In the genomic region with DNA sequence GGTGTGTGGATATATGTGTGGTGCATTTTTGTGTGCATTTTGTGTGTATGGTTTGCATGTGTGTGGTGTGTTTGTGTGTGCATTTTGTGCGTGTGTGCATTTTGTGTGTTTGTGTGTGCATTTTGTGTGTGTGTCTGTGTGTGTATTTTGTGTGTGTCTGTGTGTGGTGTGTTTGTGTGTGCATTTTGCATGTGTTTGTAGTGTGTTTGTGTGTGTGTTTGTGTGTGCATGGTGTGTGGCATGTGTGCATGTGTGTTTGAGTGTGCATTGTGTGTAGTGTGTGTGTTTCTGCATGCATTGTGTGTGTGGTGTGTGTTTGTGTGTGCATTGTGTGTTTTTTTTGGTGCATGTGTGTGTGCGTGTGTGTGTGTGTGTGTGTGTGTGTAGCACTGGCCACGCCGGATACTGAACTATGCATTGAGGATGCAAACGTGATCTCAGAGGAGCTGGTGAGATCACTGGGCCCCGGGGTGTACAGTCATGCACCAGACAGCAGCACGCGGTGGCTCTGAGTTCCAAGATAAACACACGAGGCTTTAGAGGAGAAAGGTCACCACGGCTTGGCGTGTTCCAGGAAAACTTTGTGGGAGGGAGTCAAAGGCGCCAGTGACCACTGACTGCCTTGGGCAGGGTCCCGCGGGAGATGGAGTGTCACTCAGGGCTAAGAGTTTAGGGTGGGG, we compare ENCODE assay signal across 1 cellular context.
TF ChIP-seq lines count a peak whose summit lies in the region.

No MANE protein-coding gene starts in this region.

TF ChIP-seq in HepG2, 621 proteins besides CTCF, POLR2A, EP300 and RAD21 (continued from another document and continues in another):
- TF ChIP-seq, protein P1, sequence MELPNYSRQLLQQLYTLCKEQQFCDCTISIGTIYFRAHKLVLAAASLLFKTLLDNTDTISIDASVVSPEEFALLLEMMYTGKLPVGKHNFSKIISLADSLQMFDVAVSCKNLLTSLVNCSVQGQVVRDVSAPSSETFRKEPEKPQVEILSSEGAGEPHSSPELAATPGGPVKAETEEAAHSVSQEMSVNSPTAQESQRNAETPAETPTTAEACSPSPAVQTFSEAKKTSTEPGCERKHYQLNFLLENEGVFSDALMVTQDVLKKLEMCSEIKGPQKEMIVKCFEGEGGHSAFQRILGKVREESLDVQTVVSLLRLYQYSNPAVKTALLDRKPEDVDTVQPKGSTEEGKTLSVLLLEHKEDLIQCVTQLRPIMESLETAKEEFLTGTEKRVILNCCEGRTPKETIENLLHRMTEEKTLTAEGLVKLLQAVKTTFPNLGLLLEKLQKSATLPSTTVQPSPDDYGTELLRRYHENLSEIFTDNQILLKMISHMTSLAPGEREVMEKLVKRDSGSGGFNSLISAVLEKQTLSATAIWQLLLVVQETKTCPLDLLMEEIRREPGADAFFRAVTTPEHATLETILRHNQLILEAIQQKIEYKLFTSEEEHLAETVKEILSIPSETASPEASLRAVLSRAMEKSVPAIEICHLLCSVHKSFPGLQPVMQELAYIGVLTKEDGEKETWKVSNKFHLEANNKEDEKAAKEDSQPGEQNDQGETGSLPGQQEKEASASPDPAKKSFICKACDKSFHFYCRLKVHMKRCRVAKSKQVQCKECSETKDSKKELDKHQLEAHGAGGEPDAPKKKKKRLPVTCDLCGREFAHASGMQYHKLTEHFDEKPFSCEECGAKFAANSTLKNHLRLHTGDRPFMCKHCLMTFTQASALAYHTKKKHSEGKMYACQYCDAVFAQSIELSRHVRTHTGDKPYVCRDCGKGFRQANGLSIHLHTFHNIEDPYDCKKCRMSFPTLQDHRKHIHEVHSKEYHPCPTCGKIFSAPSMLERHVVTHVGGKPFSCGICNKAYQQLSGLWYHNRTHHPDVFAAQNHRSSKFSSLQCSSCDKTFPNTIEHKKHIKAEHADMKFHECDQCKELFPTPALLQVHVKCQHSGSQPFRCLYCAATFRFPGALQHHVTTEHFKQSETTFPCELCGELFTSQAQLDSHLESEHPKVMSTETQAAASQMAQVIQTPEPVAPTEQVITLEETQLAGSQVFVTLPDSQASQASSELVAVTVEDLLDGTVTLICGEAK (IDR thresholded peaks at IDR 0.05) = peak; percentile 34
- TF ChIP-seq, protein P1 (CRISPR knock-in tag; IDR thresholded peaks at IDR 0.05) = peak; percentile 51; the same call in 1 of the 2 replicates
- TF ChIP-seq RXRA (CRISPR knock-in tag; IDR thresholded peaks at IDR 0.05) = peak; percentile 77
- 0 out of 2 replicates have a peak, but pooled peaks have one; percentile 41 for TF ChIP-seq LCORL (IDR thresholded peaks at IDR 0.05)
- no peak for TF ChIP-seq LCORL (CRISPR knock-in tag; IDR thresholded peaks at IDR 0.05)
- 0 out of 2 replicates have a peak, but pooled peaks have one; percentile 13 for TF ChIP-seq KDM6A (CRISPR knock-in tag; IDR thresholded peaks at IDR 0.05; ENCODE audit: low read depth)
- no peak for TF ChIP-seq IRX3 (CRISPR knock-in tag; IDR thresholded peaks at IDR 0.05; ENCODE audit: borderline replicate concordance, low read depth)
- TF ChIP-seq THAP11 (CRISPR knock-in tag; IDR thresholded peaks at IDR 0.05) = 0 out of 2 replicates have a peak, but pooled peaks have one; percentile 42
- TF ChIP-seq, protein P2, sequence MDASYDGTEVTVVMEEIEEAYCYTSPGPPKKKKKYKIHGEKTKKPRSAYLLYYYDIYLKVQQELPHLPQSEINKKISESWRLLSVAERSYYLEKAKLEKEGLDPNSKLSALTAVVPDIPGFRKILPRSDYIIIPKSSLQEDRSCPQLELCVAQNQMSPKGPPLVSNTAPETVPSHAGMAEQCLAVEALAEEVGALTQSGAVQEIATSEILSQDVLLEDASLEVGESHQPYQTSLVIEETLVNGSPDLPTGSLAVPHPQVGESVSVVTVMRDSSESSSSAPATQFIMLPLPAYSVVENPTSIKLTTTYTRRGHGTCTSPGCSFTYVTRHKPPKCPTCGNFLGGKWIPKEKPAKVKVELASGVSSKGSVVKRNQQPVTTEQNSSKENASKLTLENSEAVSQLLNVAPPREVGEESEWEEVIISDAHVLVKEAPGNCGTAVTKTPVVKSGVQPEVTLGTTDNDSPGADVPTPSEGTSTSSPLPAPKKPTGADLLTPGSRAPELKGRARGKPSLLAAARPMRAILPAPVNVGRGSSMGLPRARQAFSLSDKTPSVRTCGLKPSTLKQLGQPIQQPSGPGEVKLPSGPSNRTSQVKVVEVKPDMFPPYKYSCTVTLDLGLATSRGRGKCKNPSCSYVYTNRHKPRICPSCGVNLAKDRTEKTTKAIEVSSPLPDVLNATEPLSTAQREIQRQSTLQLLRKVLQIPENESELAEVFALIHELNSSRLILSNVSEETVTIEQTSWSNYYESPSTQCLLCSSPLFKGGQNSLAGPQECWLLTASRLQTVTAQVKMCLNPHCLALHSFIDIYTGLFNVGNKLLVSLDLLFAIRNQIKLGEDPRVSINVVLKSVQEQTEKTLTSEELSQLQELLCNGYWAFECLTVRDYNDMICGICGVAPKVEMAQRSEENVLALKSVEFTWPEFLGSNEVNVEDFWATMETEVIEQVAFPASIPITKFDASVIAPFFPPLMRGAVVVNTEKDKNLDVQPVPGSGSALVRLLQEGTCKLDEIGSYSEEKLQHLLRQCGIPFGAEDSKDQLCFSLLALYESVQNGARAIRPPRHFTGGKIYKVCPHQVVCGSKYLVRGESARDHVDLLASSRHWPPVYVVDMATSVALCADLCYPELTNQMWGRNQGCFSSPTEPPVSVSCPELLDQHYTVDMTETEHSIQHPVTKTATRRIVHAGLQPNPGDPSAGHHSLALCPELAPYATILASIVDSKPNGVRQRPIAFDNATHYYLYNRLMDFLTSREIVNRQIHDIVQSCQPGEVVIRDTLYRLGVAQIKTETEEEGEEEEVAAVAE (CRISPR knock-in tag; IDR thresholded peaks at IDR 0.05; ENCODE audit: borderline replicate concordance) = 0 out of 2 replicates have a peak, but pooled peaks have one; percentile 40
- TF ChIP-seq, protein P3, sequence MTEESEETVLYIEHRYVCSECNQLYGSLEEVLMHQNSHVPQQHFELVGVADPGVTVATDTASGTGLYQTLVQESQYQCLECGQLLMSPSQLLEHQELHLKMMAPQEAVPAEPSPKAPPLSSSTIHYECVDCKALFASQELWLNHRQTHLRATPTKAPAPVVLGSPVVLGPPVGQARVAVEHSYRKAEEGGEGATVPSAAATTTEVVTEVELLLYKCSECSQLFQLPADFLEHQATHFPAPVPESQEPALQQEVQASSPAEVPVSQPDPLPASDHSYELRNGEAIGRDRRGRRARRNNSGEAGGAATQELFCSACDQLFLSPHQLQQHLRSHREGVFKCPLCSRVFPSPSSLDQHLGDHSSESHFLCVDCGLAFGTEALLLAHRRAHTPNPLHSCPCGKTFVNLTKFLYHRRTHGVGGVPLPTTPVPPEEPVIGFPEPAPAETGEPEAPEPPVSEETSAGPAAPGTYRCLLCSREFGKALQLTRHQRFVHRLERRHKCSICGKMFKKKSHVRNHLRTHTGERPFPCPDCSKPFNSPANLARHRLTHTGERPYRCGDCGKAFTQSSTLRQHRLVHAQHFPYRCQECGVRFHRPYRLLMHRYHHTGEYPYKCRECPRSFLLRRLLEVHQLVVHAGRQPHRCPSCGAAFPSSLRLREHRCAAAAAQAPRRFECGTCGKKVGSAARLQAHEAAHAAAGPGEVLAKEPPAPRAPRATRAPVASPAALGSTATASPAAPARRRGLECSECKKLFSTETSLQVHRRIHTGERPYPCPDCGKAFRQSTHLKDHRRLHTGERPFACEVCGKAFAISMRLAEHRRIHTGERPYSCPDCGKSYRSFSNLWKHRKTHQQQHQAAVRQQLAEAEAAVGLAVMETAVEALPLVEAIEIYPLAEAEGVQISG (CRISPR knock-in tag; IDR thresholded peaks at IDR 0.05) = 0 out of 2 replicates have a peak, but pooled peaks have one; percentile 37
- peak; percentile 34 for TF ChIP-seq XRCC5 (optimal IDR thresholded peaks at IDR 0.05; ENCODE audit: low read length)
- no peak for TF ChIP-seq ZKSCAN8 (CRISPR knock-in tag; IDR thresholded peaks at IDR 0.05; ENCODE audit: borderline replicate concordance)
- TF ChIP-seq KMT2B (CRISPR knock-in tag; IDR thresholded peaks at IDR 0.05) = 0 out of 2 replicates have a peak, but pooled peaks have one; percentile 42
- TF ChIP-seq ZNF891 (CRISPR knock-in tag; IDR thresholded peaks at IDR 0.05) = 0 out of 2 replicates have a peak, but pooled peaks have one; percentile 56
- 0 out of 2 replicates have a peak, but pooled peaks have one; percentile 38 for TF ChIP-seq KLF6 (CRISPR knock-in tag; IDR thresholded peaks at IDR 0.05)
- TF ChIP-seq, protein P4, sequence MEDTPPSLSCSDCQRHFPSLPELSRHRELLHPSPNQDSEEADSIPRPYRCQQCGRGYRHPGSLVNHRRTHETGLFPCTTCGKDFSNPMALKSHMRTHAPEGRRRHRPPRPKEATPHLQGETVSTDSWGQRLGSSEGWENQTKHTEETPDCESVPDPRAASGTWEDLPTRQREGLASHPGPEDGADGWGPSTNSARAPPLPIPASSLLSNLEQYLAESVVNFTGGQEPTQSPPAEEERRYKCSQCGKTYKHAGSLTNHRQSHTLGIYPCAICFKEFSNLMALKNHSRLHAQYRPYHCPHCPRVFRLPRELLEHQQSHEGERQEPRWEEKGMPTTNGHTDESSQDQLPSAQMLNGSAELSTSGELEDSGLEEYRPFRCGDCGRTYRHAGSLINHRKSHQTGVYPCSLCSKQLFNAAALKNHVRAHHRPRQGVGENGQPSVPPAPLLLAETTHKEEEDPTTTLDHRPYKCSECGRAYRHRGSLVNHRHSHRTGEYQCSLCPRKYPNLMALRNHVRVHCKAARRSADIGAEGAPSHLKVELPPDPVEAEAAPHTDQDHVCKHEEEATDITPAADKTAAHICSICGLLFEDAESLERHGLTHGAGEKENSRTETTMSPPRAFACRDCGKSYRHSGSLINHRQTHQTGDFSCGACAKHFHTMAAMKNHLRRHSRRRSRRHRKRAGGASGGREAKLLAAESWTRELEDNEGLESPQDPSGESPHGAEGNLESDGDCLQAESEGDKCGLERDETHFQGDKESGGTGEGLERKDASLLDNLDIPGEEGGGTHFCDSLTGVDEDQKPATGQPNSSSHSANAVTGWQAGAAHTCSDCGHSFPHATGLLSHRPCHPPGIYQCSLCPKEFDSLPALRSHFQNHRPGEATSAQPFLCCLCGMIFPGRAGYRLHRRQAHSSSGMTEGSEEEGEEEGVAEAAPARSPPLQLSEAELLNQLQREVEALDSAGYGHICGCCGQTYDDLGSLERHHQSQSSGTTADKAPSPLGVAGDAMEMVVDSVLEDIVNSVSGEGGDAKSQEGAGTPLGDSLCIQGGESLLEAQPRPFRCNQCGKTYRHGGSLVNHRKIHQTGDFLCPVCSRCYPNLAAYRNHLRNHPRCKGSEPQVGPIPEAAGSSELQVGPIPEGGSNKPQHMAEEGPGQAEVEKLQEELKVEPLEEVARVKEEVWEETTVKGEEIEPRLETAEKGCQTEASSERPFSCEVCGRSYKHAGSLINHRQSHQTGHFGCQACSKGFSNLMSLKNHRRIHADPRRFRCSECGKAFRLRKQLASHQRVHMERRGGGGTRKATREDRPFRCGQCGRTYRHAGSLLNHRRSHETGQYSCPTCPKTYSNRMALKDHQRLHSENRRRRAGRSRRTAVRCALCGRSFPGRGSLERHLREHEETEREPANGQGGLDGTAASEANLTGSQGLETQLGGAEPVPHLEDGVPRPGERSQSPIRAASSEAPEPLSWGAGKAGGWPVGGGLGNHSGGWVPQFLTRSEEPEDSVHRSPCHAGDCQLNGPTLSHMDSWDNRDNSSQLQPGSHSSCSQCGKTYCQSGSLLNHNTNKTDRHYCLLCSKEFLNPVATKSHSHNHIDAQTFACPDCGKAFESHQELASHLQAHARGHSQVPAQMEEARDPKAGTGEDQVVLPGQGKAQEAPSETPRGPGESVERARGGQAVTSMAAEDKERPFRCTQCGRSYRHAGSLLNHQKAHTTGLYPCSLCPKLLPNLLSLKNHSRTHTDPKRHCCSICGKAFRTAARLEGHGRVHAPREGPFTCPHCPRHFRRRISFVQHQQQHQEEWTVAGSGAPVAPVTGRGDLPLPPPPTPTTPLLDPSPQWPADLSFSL (CRISPR knock-in tag; IDR thresholded peaks at IDR 0.05) = peak; percentile 99
- TF ChIP-seq ZNF703 (CRISPR knock-in tag; IDR thresholded peaks at IDR 0.05; ENCODE audit: borderline replicate concordance) = peak; percentile 46; the same call in 1 of the 2 replicates
- TF ChIP-seq ZNF549 (CRISPR knock-in tag; IDR thresholded peaks at IDR 0.05) = peak; percentile 94
- TF ChIP-seq ZFY (CRISPR knock-in tag; IDR thresholded peaks at IDR 0.05) = peak; percentile 41; the same call in 1 of the 2 replicates
- TF ChIP-seq, protein P5, sequence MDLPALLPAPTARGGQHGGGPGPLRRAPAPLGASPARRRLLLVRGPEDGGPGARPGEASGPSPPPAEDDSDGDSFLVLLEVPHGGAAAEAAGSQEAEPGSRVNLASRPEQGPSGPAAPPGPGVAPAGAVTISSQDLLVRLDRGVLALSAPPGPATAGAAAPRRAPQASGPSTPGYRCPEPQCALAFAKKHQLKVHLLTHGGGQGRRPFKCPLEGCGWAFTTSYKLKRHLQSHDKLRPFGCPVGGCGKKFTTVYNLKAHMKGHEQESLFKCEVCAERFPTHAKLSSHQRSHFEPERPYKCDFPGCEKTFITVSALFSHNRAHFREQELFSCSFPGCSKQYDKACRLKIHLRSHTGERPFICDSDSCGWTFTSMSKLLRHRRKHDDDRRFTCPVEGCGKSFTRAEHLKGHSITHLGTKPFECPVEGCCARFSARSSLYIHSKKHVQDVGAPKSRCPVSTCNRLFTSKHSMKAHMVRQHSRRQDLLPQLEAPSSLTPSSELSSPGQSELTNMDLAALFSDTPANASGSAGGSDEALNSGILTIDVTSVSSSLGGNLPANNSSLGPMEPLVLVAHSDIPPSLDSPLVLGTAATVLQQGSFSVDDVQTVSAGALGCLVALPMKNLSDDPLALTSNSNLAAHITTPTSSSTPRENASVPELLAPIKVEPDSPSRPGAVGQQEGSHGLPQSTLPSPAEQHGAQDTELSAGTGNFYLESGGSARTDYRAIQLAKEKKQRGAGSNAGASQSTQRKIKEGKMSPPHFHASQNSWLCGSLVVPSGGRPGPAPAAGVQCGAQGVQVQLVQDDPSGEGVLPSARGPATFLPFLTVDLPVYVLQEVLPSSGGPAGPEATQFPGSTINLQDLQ (CRISPR knock-in tag; IDR thresholded peaks at IDR 0.05) = no peak
- 0 out of 2 replicates have a peak, but pooled peaks have one; percentile 32 for TF ChIP-seq CHD4 (IDR thresholded peaks at IDR 0.05; ENCODE audit: borderline replicate concordance, low read length)
